28 cellular contexts compared by ENCODE assay signal in genomic region chr12:113524495-113524894, GRCh38. TPM values are rescaled to one million over a fixed set of nuclear protein-coding genes. Genes with fewer than 3 reads are reported as not detected.
"Had no signal": no experiment of that assay in that cellular context is flagged by ENCODE, and none has a peak within 500 bp of the region (broad histone marks: within the 10 kb centered on the region; RNA-seq: fewer than 3 reads in every experiment).

No MANE protein-coding gene starts in this region.

- H3K79me2 ChIP-seq: parathyroid adenoma had no signal

- H3K4me3 ChIP-seq: esophagus muscularis mucosa, tibial artery had no signal

- H3K4me1 ChIP-seq: parathyroid adenoma, tibial artery had no signal

- H3K36me3 ChIP-seq: esophagus muscularis mucosa, tibial artery had no signal

- H3K27ac Mint-ChIP-seq: activated CD4-positive, alpha-beta T cell treated with anti-CD3 and anti-CD28 coated beads, Interleukin-2, amount 10 ng/mL, durations not matched to agents 24 days and 14 days; activated CD8-positive, alpha-beta memory T cell treated with anti-CD3 and anti-CD28 coated beads, Interleukin-2, amount 10 ng/mL, durations not matched to agents 7 days and 5 days; activated CD8-positive, alpha-beta T cell treated with anti-CD3 and anti-CD28 coated beads for 36 hours; activated naive CD4-positive, alpha-beta T cell treated with anti-CD3 and anti-CD28 coated beads, Interleukin-2, amount 50 U/mL, for 72 hours; brain; dendritic cell treated with granulocyte-macrophage colony-stimulating factor and Interleukin-4, amounts not matched to agents 40 ng/mL and 50 ng/mL, for 4 days; nephron; stimulated activated naive CD8-positive, alpha-beta T cell treated with anti-CD3 and anti-CD28 coated beads, Interleukin-15, amount 100 ng/mL, for 72 hours; T-helper 17 cell had no signal

- ATAC-seq: activated CD4-positive, CD25-positive, alpha-beta regulatory T cell treated with anti-CD3 and anti-CD28 coated beads, Interleukin-2, amount 50 U/mL, for 24 hours; activated CD8-positive, alpha-beta memory T cell treated with anti-CD3 and anti-CD28 coated beads, Interleukin-2, amount 10 ng/mL, durations not matched to agents 7 days and 5 days; activated CD8-positive, alpha-beta T cell treated with anti-CD3 and anti-CD28 coated beads for 36 hours; activated naive CD4-positive, alpha-beta T cell treated with anti-CD3 and anti-CD28 coated beads, Interleukin-2, amount 50 U/mL, for 72 hours; left ventricle myocardium superior; right cardiac atrium; stimulated activated naive CD8-positive, alpha-beta T cell treated with anti-CD3 and anti-CD28 coated beads, Interleukin-15, amount 100 ng/mL, for 72 hours; T-helper 17 cell had no signal

- H3K9me3 ChIP-seq: esophagus muscularis mucosa, tibial artery had no signal

- H3K9ac ChIP-seq: parathyroid adenoma had no signal

- H3K27ac ChIP-seq: esophagus muscularis mucosa, parathyroid adenoma, tibial artery had no signal

- H3K9me3 Mint-ChIP-seq: activated CD4-positive, alpha-beta T cell treated with anti-CD3 and anti-CD28 coated beads, Interleukin-2, amount 10 ng/mL, durations not matched to agents 24 days and 14 days; activated CD8-positive, alpha-beta T cell treated with anti-CD3 and anti-CD28 coated beads for 36 hours; activated naive CD4-positive, alpha-beta T cell treated with anti-CD3 and anti-CD28 coated beads, Interleukin-2, amount 50 U/mL, for 72 hours; dendritic cell treated with granulocyte-macrophage colony-stimulating factor and Interleukin-4, amounts not matched to agents 40 ng/mL and 50 ng/mL, for 4 days; nephron had no signal

- H3K4me1 Mint-ChIP-seq: activated CD4-positive, alpha-beta T cell treated with anti-CD3 and anti-CD28 coated beads, Interleukin-2, amount 10 ng/mL, durations not matched to agents 24 days and 14 days; activated CD8-positive, alpha-beta memory T cell treated with anti-CD3 and anti-CD28 coated beads, Interleukin-2, amount 10 ng/mL, durations not matched to agents 7 days and 5 days; nephron; stimulated activated naive CD8-positive, alpha-beta T cell treated with anti-CD3 and anti-CD28 coated beads, Interleukin-15, amount 100 ng/mL, for 72 hours; T-helper 17 cell had no signal

- H2AFZ ChIP-seq: parathyroid adenoma had no signal

- DNase-seq: activated CD4-positive, alpha-beta T cell treated with anti-CD3 and anti-CD28 coated beads, Interleukin-2, amount 10 ng/mL, durations not matched to agents 24 days and 14 days; activated CD8-positive, alpha-beta memory T cell treated with anti-CD3 and anti-CD28 coated beads, Interleukin-2, amount 10 ng/mL, durations not matched to agents 7 days and 5 days; activated CD8-positive, alpha-beta T cell treated with anti-CD3 and anti-CD28 coated beads for 36 hours; activated gamma-delta T cell; activated T-cell treated with anti-CD3 and anti-CD28 coated beads for 4 hours; aorta; effector CD4-positive, alpha-beta T cell; glutamatergic neuron; hippocampal formation; left ventricle myocardium superior; mammary epithelial cell; right cardiac atrium; stimulated activated CD4-positive, alpha-beta T cell treated with anti-CD3 and anti-CD28 coated beads, Interleukin-12 subunit alpha, Interleukin-12 subunit beta, amount 100 ng/mL, for 4 hours; stimulated activated naive CD8-positive, alpha-beta T cell treated with anti-CD3 and anti-CD28 coated beads, Interleukin-15, amount 100 ng/mL, for 72 hours; T-helper 17 cell; tibial artery had no signal

- H3K36me3 Mint-ChIP-seq: activated CD8-positive, alpha-beta memory T cell treated with anti-CD3 and anti-CD28 coated beads, Interleukin-2, amount 10 ng/mL, durations not matched to agents 7 days and 5 days; brain had no signal

- H3K4me3 Mint-ChIP-seq: activated CD4-positive, alpha-beta T cell treated with anti-CD3 and anti-CD28 coated beads, Interleukin-2, amount 10 ng/mL, durations not matched to agents 24 days and 14 days; activated CD8-positive, alpha-beta memory T cell treated with anti-CD3 and anti-CD28 coated beads, Interleukin-2, amount 10 ng/mL, durations not matched to agents 7 days and 5 days; activated CD8-positive, alpha-beta T cell treated with anti-CD3 and anti-CD28 coated beads for 36 hours; brain; dendritic cell treated with granulocyte-macrophage colony-stimulating factor and Interleukin-4, amounts not matched to agents 40 ng/mL and 50 ng/mL, for 4 days; nephron; stimulated activated naive CD8-positive, alpha-beta T cell treated with anti-CD3 and anti-CD28 coated beads, Interleukin-15, amount 100 ng/mL, for 72 hours; T-helper 17 cell had no signal

RNA-seq across cellular contexts. Expression of gene LHX5, which starts 52.8 kb away (rescaled TPM):
- total RNA-seq: activated CD4-positive, alpha-beta T cell treated with anti-CD3 and anti-CD28 coated beads, Interleukin-2, amount 10 ng/mL, durations not matched to agents 24 days and 14 days; activated CD8-positive, alpha-beta memory T cell treated with anti-CD3 and anti-CD28 coated beads, Interleukin-2, amount 10 ng/mL, durations not matched to agents 7 days and 5 days; activated CD8-positive, alpha-beta T cell treated with anti-CD3 and anti-CD28 coated beads for 36 hours; activated naive CD4-positive, alpha-beta T cell treated with anti-CD3 and anti-CD28 coated beads, Interleukin-2, amount 50 U/mL, for 72 hours; aorta; cardiac septum; esophagus muscularis mucosa; left ventricle myocardium superior; myocyte; pulmonary artery endothelial cell; right cardiac atrium; skeletal muscle tissue; T-helper 17 cell; urinary bladder had no signal
- polyA plus RNA-seq: aorta, right cardiac atrium, urinary bladder had no signal
